Comparison of ENCODE assay signal across 9 cellular contexts in the genomic region with DNA sequence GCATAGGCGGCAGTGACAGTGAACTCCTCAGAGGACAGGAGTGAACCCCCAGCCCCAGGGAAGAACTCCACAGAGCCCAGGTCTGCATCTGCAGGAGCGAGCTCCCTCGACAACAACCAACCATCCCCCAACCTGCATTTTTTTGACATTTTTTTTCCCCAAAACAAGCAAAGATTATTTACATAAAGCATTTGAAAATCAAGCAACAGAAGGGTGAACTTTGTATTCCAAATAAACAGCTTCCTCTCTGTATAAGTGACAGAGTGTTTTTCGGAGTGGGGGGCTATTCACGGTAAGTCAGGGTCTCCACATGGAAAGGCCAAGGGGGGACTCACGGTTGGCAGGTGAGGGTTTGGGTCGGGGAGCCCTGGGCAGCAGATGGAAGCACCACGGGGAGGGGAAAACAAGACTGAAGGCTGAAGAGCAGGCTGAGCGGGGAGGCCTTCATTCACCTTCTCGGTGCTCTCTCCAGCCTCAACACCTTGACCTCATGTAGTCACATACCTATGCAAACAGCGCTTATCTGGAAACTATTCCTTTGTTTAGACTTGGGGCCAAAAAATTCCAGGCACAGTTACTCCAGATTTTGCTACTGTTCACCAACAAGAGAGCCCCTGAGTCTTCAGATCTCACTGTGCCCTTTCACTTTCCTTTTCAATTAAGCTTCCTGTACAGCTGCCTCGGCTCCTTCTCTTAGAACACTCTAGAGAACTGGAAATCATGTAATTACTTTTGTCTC. TPM values are rescaled to one million over a fixed set of nuclear protein-coding genes. Genes with fewer than 3 reads are reported as not detected.
DNase-seq lines count a peak whose midpoint lies in the region; ATAC-seq, FAIRE-seq and TF ChIP-seq lines count a peak whose summit lies in the region.
"Had no signal": no experiment of that assay in that cellular context is flagged by ENCODE, and none has a peak within 500 bp of the region (broad histone marks: within the 10 kb centered on the region; RNA-seq: fewer than 3 reads in every experiment).

No MANE protein-coding gene starts in this region.

- H3K4me3 Mint-ChIP-seq in stimulated activated memory B cell treated with anti-CD40 and anti-IgM and Interleukin-4, amounts not matched to agents 10 μg/mL and 1 μg/mL and 100 μg/mL, for 72 hours, result peak overlapping the region; percentile 91

- DNase-seq in DMS 273 (lab: John Stamatoyannopoulos, UW; ENCODE audit: unreplicated experiment) (peak; percentile 11), DMS 273 treated with DMSO at 0.1 percent for 48 hours (lab: John Stamatoyannopoulos, UW) (no peak), SK-N-SH (no peak), T47D (ENCODE audit: low read depth in 1 of 2, low spot score in 1 of 2) (peak; percentile 41 to 60), D721Med (ENCODE audit: insufficient read length, low spot score) (no peak)

- no peak for FAIRE-seq in D721Med (lab: Jason Lieb, UNC)

- H3K9me3 Mint-ChIP-seq in stimulated activated memory B cell treated with anti-CD40 and anti-IgM and Interleukin-4, amounts not matched to agents 10 μg/mL and 1 μg/mL and 100 μg/mL, for 72 hours, result no peaks in the 10 kb centered on the region

- H3K27me3 ChIP-seq in SK-N-SH (ENCODE audit: insufficient read depth) (no peaks in the 10 kb centered on the region), layer of hippocampus (ENCODE audit: control insufficient read depth, insufficient read depth, low read length) (no peaks in the 10 kb centered on the region)

- no peak overlapping the region for H2AFZ ChIP-seq in SK-N-SH (ENCODE audit: low read depth)

- TF ChIP-seq CTCF in SK-N-SH (IDR thresholded peaks at IDR 0.05) (no peak), D721Med (IDR thresholded peaks at IDR 0.05; ENCODE audit: insufficient read depth, missing control alignments) (no peak)

- no peak overlapping the region for H3K4me3 ChIP-seq in SK-N-SH (ENCODE audit: low read depth in 2 of 2, low read length in 1 of 2)

- CTCF ChIA-PET in SK-N-SH (lab: Yijun Ruan, JAX), result interaction anchor here (0.7 kb wide), 1 partner anchor 850 kb away, joined by 3 read pairs; no protein-coding TSS in a partner anchor

- H3K9ac ChIP-seq in SK-N-SH, result no peak overlapping the region

- no peaks in the 10 kb centered on the region for H3K9me3 ChIP-seq in SK-N-SH

- POLR2A ChIA-PET in SK-N-SH (lab: Yijun Ruan, JAX), result no interaction called here

- peaks cover 6% of the 10 kb centered on the region; the same call in 1 of the 2 replicates for H3K79me2 ChIP-seq in SK-N-SH (ENCODE audit: insufficient read depth)

- WGBS in SK-N-SH (ENCODE audit: low lambda C conversion rate), result 88% methylated on average over 12 of the region's 12 CpGs

- H3K4me1 ChIP-seq in SK-N-SH (ENCODE audit: control insufficient read depth in 1 of 2, insufficient read depth in 2 of 2, low read depth in 1 of 2, low read length in 1 of 2), result peaks cover 0 to 7% of the 10 kb centered on the region in 2 experiments; a peak in 2 of 4 replicates

- no peaks in the 10 kb centered on the region for H3K36me3 Mint-ChIP-seq in stimulated activated memory B cell treated with anti-CD40 and anti-IgM and Interleukin-4, amounts not matched to agents 10 μg/mL and 1 μg/mL and 100 μg/mL, for 72 hours

- peak overlapping the region; percentile 45 for H3K4me2 ChIP-seq in SK-N-SH

- H3K27ac ChIP-seq in SK-N-SH (ENCODE audit: low read depth in 2 of 2, low read length in 1 of 2) (no peak overlapping the region), layer of hippocampus (ENCODE audit: low read depth, low read length) (peak overlapping the region; percentile 59)
- H3K27ac ChIP-seq: 22Rv1 had no signal

- H3F3A ChIP-seq in SK-N-SH (replicated peaks; ENCODE audit: insufficient read depth), result no peaks in the 10 kb centered on the region

- H3K36me3 ChIP-seq in SK-N-SH (replicated peaks in 1 of 2; ENCODE audit: control insufficient read depth in 1 of 2, insufficient read depth in 2 of 2, low read length in 1 of 2), result no peaks in the 10 kb centered on the region

- H4K20me1 ChIP-seq in SK-N-SH (ENCODE audit: insufficient read depth), result no peaks in the 10 kb centered on the region

- H3K4me1 Mint-ChIP-seq in stimulated activated memory B cell treated with anti-CD40 and anti-IgM and Interleukin-4, amounts not matched to agents 10 μg/mL and 1 μg/mL and 100 μg/mL, for 72 hours, result peaks cover 84% of the 10 kb centered on the region

- peak; percentile 40 for ATAC-seq in HG03097 (IDR thresholded peaks at IDR 0.05; ENCODE audit: low FRiP score, unreplicated experiment)
- peak; percentile 60 for ATAC-seq in stimulated activated memory B cell treated with anti-CD40 and anti-IgM and Interleukin-4, amounts not matched to agents 10 μg/mL and 1 μg/mL and 100 μg/mL, for 72 hours

- TF ChIP-seq EP300 in SK-N-SH (IDR thresholded peaks at IDR 0.05; ENCODE audit: borderline replicate concordance in 1 of 2, low read depth in 1 of 2, low read length in 1 of 2), result no peak

- in situ Hi-C loops in T47D (cut with HindIII; ENCODE audit: low pct_unique_long_range_greater_than_20kb, low sequenced_read_pairs), result no loop called here

- H3K27me3 Mint-ChIP-seq in stimulated activated memory B cell treated with anti-CD40 and anti-IgM and Interleukin-4, amounts not matched to agents 10 μg/mL and 1 μg/mL and 100 μg/mL, for 72 hours, result no peaks in the 10 kb centered on the region

- H3K27ac Mint-ChIP-seq in stimulated activated memory B cell treated with anti-CD40 and anti-IgM and Interleukin-4, amounts not matched to agents 10 μg/mL and 1 μg/mL and 100 μg/mL, for 72 hours, result peak overlapping the region; percentile 100

- H3K9me2 ChIP-seq in SK-N-SH, result no peaks in the 10 kb centered on the region

- TF ChIP-seq RAD21 in SK-N-SH (IDR thresholded peaks at IDR 0.05; ENCODE audit: low read length), result no peak

TF ChIP-seq in SK-N-SH, 30 proteins besides CTCF, POLR2A, EP300 and RAD21:
- no peak for TF ChIP-seq RCOR1 (IDR thresholded peaks at IDR 0.05; ENCODE audit: low read length)
- no peak for TF ChIP-seq RXRA (IDR thresholded peaks at IDR 0.05; ENCODE audit: borderline replicate concordance, low read depth)
- TF ChIP-seq, protein P1, sequence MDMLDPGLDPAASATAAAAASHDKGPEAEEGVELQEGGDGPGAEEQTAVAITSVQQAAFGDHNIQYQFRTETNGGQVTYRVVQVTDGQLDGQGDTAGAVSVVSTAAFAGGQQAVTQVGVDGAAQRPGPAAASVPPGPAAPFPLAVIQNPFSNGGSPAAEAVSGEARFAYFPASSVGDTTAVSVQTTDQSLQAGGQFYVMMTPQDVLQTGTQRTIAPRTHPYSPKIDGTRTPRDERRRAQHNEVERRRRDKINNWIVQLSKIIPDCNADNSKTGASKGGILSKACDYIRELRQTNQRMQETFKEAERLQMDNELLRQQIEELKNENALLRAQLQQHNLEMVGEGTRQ (IDR thresholded peaks at IDR 0.05; ENCODE audit: borderline replicate concordance, low read depth, low read length), result no peak
- no peak for TF ChIP-seq EZH2phosphoT487 (IDR thresholded peaks at IDR 0.05; ENCODE audit: borderline replicate concordance, low read depth)
- TF ChIP-seq MAX (IDR thresholded peaks at IDR 0.05; ENCODE audit: low read depth), result no peak
- TF ChIP-seq, protein P2, sequence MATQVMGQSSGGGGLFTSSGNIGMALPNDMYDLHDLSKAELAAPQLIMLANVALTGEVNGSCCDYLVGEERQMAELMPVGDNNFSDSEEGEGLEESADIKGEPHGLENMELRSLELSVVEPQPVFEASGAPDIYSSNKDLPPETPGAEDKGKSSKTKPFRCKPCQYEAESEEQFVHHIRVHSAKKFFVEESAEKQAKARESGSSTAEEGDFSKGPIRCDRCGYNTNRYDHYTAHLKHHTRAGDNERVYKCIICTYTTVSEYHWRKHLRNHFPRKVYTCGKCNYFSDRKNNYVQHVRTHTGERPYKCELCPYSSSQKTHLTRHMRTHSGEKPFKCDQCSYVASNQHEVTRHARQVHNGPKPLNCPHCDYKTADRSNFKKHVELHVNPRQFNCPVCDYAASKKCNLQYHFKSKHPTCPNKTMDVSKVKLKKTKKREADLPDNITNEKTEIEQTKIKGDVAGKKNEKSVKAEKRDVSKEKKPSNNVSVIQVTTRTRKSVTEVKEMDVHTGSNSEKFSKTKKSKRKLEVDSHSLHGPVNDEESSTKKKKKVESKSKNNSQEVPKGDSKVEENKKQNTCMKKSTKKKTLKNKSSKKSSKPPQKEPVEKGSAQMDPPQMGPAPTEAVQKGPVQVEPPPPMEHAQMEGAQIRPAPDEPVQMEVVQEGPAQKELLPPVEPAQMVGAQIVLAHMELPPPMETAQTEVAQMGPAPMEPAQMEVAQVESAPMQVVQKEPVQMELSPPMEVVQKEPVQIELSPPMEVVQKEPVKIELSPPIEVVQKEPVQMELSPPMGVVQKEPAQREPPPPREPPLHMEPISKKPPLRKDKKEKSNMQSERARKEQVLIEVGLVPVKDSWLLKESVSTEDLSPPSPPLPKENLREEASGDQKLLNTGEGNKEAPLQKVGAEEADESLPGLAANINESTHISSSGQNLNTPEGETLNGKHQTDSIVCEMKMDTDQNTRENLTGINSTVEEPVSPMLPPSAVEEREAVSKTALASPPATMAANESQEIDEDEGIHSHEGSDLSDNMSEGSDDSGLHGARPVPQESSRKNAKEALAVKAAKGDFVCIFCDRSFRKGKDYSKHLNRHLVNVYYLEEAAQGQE (IDR thresholded peaks at IDR 0.05; ENCODE audit: low read depth, low read length), result no peak

RNA-seq across cellular contexts. Expression of gene C2CD2, which starts 27.6 kb away (rescaled TPM):
- polyA plus RNA-seq in SK-N-SH (2012; rRNA removed), result 9.7 and 15.0 TPM in 2 replicates
- polyA plus RNA-seq in SK-N-SH (2012; cell fraction: cytosol; rRNA removed), result 7.0 and 9.8 TPM in 2 replicates
- polyA plus RNA-seq in SK-N-SH (2012; cell fraction: nucleus; rRNA removed), result 24.0 and 28.3 TPM in 2 replicates

RNA-seq across cellular contexts. Expression of gene PRDM15, which starts 47.1 kb away (rescaled TPM):
- 6.6 and 7.0 TPM in 2 replicates for polyA plus RNA-seq in SK-N-SH (2012; rRNA removed)
- polyA plus RNA-seq in SK-N-SH (2012; cell fraction: cytosol; rRNA removed), result 2.5 and 3.0 TPM in 2 replicates
- polyA plus RNA-seq in SK-N-SH (2012; cell fraction: nucleus; rRNA removed), result 25.7 and 30.7 TPM in 2 replicates

Comparison
In these comparisons a context has a peak if more than half of its experiments do, and no peak if none do; other contexts are left out.
1. DNase-seq: peak in DMS 273 (single experiment) and T47D (2 of 2); none in DMS 273 treated with DMSO at 0.1 percent for 48 hours (single experiment), SK-N-SH (single experiment) and D721Med (single experiment).